26 cellular contexts compared by ENCODE assay signal in genomic region chr5:151052834-151053233, GRCh38. TPM values are rescaled to one million over a fixed set of nuclear protein-coding genes. Genes with fewer than 3 reads are reported as not detected.
A peak's percentile ranks its signal among the peaks of the same experiment; 100 is the strongest.
DNase-seq lines count a peak whose midpoint lies in the region; ATAC-seq and TF ChIP-seq lines count a peak whose summit lies in the region.
"Had no signal": no experiment of that assay in that cellular context is flagged by ENCODE, and none has a peak within 500 bp of the region (broad histone marks: within the 10 kb centered on the region; RNA-seq: fewer than 3 reads in every experiment).

No MANE protein-coding gene starts in this region.

- no peak for TF ChIP-seq EP300 in upper lobe of left lung (IDR thresholded peaks at IDR 0.05)

- no peaks in the 10 kb centered on the region for H3K9me3 Mint-ChIP-seq in effector memory CD8-positive, alpha-beta T cell
- H3K9me3 Mint-ChIP-seq: naive thymus-derived CD8-positive, alpha-beta T cell had no signal

- H3F3A ChIP-seq in OCI-LY1 (ENCODE audit: insufficient read depth, low read length), result no peaks in the 10 kb centered on the region

- H3K36me3 ChIP-seq in OCI-LY1 (ENCODE audit: insufficient read depth, low read length) (peaks cover 93% of the 10 kb centered on the region), upper lobe of left lung (peaks cover 16 to 91% (median 66%) of the 10 kb centered on the region in 4 donors)

- no peak overlapping the region for H3K4me2 ChIP-seq in OCI-LY1 (ENCODE audit: low read length)
- H3K4me2 ChIP-seq: PC-9 had no signal

- TF ChIP-seq CTCF in OCI-LY1 (IDR thresholded peaks at IDR 0.05; ENCODE audit: low read length), result no peak
- no peak for TF ChIP-seq CTCF in upper lobe of left lung (IDR thresholded peaks at IDR 0.05)

- H3K27me3 ChIP-seq in OCI-LY1 (ENCODE audit: insufficient read depth, low read length), result no peaks in the 10 kb centered on the region
- no peaks in the 10 kb centered on the region for H3K27me3 ChIP-seq in upper lobe of left lung
- H3K27me3 ChIP-seq: esophagus muscularis mucosa, gastroesophageal sphincter, thyroid gland had no signal

- H3K27me3 Mint-ChIP-seq in effector memory CD8-positive, alpha-beta T cell, result no peaks in the 10 kb centered on the region
- H3K27me3 Mint-ChIP-seq: activated CD8-positive, alpha-beta memory T cell treated with anti-CD3 and anti-CD28 coated beads, Interleukin-2, amount 10 ng/mL, durations not matched to agents 7 days and 5 days; naive thymus-derived CD8-positive, alpha-beta T cell; progenitor cell of endocrine pancreas had no signal

- DNase-seq in Right ventricle myocardium inferior (ENCODE audit: missing footprints), result peak; percentile 22
- DNase-seq in cardiac septum (ENCODE audit: low spot score), result no peak
- no peak for DNase-seq in effector memory CD8-positive, alpha-beta T cell
- no peak for DNase-seq in upper lobe of left lung
- no peak for DNase-seq in ecto neural progenitor cell (ENCODE audit: low spot score)
- DNase-seq in effector CD8-positive, alpha-beta T cell (lab: John Stamatoyannopoulos, UW), result no peak
- DNase-seq in inferior parietal cortex (ENCODE audit: extremely low spot score), result no peak
- DNase-seq: activated CD8-positive, alpha-beta memory T cell treated with anti-CD3 and anti-CD28 coated beads, Interleukin-2, amount 10 ng/mL, durations not matched to agents 7 days and 5 days; activated gamma-delta T cell treated with Interleukin-2 at 50 U/mL for 16 hours; central memory CD4-positive, alpha-beta T cell; DMS79 treated with DMSO at 0.1 percent for 48 hours; GOT3; kidney glomerular epithelial cell; naive thymus-derived CD8-positive, alpha-beta T cell; NCI-H2029; NCI-H345; PC-9; stimulated activated CD4-positive, alpha-beta T cell treated with anti-CD3 and anti-CD28 coated beads, Interleukin-1b, Interleukin-23, amount 100 ng/mL, for 48 hours; stimulated activated naive CD4-positive, alpha-beta T cell treated with Interleukin-2 at 50 U/mL for 16 hours; thyroid gland had no signal

- H3K9me2 ChIP-seq in OCI-LY1 (ENCODE audit: low read depth, low read length), result no peaks in the 10 kb centered on the region

- peak overlapping the region; percentile 78 to 85 for H3K27ac Mint-ChIP-seq in effector memory CD8-positive, alpha-beta T cell
- H3K27ac Mint-ChIP-seq: activated CD8-positive, alpha-beta memory T cell treated with anti-CD3 and anti-CD28 coated beads, Interleukin-2, amount 10 ng/mL, durations not matched to agents 7 days and 5 days; progenitor cell of endocrine pancreas had no signal

- no peak overlapping the region for H3K4me3 Mint-ChIP-seq in effector memory CD8-positive, alpha-beta T cell
- H3K4me3 Mint-ChIP-seq: activated CD8-positive, alpha-beta memory T cell treated with anti-CD3 and anti-CD28 coated beads, Interleukin-2, amount 10 ng/mL, durations not matched to agents 7 days and 5 days; naive thymus-derived CD8-positive, alpha-beta T cell had no signal

- peaks cover 12% of the 10 kb centered on the region for H3K4me1 ChIP-seq in OCI-LY1 (ENCODE audit: insufficient read depth, low read length, severe bottlenecking)
- H3K4me1 ChIP-seq in upper lobe of left lung, result peaks cover 11 to 25% (median 23%) of the 10 kb centered on the region in 4 donors

- H3K4me3 ChIP-seq in OCI-LY1 (ENCODE audit: low read depth, low read length, poor library complexity, severe bottlenecking) (no peak overlapping the region), upper lobe of left lung (no peak overlapping the region)
- H3K4me3 ChIP-seq: esophagus muscularis mucosa, gastroesophageal sphincter, K562, PC-9, thyroid gland had no signal

- H3K27ac ChIP-seq in OCI-LY1 (ENCODE audit: low read depth, low read length, poor library complexity, severe bottlenecking), result peak overlapping the region; percentile 62
- H3K27ac ChIP-seq in upper lobe of left lung, result peak overlapping the region in 3 of 4 donors; percentile 69 to 77 (median 73)
- H3K27ac ChIP-seq: PC-9 had no signal

- no peak for TF ChIP-seq POLR2A in upper lobe of left lung (IDR thresholded peaks at IDR 0.05)

- H3K9me3 ChIP-seq in OCI-LY1 (ENCODE audit: low read length) (no peaks in the 10 kb centered on the region), upper lobe of left lung (no peaks in the 10 kb centered on the region)
- H3K9me3 ChIP-seq: esophagus muscularis mucosa, gastroesophageal sphincter, thyroid gland had no signal

- H3K36me3 Mint-ChIP-seq in effector memory CD8-positive, alpha-beta T cell (ENCODE audit: insufficient read depth), result peaks cover 87% of the 10 kb centered on the region

- no peak overlapping the region for H3K9ac ChIP-seq in OCI-LY1 (ENCODE audit: low read length)

- H4K20me1 ChIP-seq in OCI-LY1 (ENCODE audit: insufficient read depth, low read length), result no peaks in the 10 kb centered on the region

- ATAC-seq in Right ventricle myocardium inferior, result no peak
- ATAC-seq in effector memory CD8-positive, alpha-beta T cell (replicated peaks), result no peak
- ATAC-seq in upper lobe of left lung (ENCODE audit: low FRiP score in 2 of 2), result no peak
- ATAC-seq: activated CD4-positive, CD25-positive, alpha-beta regulatory T cell treated with anti-CD3 and anti-CD28 coated beads, Interleukin-2, amount 50 U/mL, for 24 hours; activated CD8-positive, alpha-beta memory T cell treated with anti-CD3 and anti-CD28 coated beads, Interleukin-2, amount 10 ng/mL, durations not matched to agents 7 days and 5 days; gastroesophageal sphincter; naive thymus-derived CD8-positive, alpha-beta T cell had no signal

- H3K4me1 Mint-ChIP-seq in effector memory CD8-positive, alpha-beta T cell (ENCODE audit: low read depth in 2 of 2), result peaks cover 9 to 20% of the 10 kb centered on the region in 2 donors

- no peak overlapping the region for H2AFZ ChIP-seq in OCI-LY1 (ENCODE audit: low read length)
- H2AFZ ChIP-seq: PC-9 had no signal

- intact Hi-C loops in Right ventricle myocardium inferior (cut with DNase I) (loop anchor here (5.0 kb wide), 1 partner anchor 109 kb away; no protein-coding TSS in a partner anchor), cardiac septum (cut with DNase I) (loop anchor here (5.0 kb wide), 1 partner anchor 109 kb away; no protein-coding TSS in a partner anchor)

- no peaks in the 10 kb centered on the region for H3K79me2 ChIP-seq in OCI-LY1 (ENCODE audit: insufficient read depth, low read length)

- 68 to 75% methylated on average over 3 of the region's 3 CpGs for WGBS in upper lobe of left lung, 2 donors

RNA-seq across cellular contexts. Expression of gene TNIP1, which starts 28.0 kb away (rescaled TPM):
- total RNA-seq in Right ventricle myocardium inferior (114 TPM), cardiac septum (110 TPM), upper lobe of left lung (100 to 1,000 TPM; 109 to 166 (median 130) TPM)

RNA-seq across cellular contexts. Expression of gene GPX3, which starts 32.4 kb away (rescaled TPM):
- 627 TPM for total RNA-seq in Right ventricle myocardium inferior
- 461 TPM for total RNA-seq in cardiac septum
- total RNA-seq in upper lobe of left lung, result 1,000 to 10,000 TPM in 4 of 6 donors, 100 to 1,000 TPM in 2; 876 to 1,536 (median 1,027) TPM
- total RNA-seq: activated CD8-positive, alpha-beta memory T cell treated with anti-CD3 and anti-CD28 coated beads, Interleukin-2, amount 10 ng/mL, durations not matched to agents 7 days and 5 days; naive thymus-derived CD8-positive, alpha-beta T cell had no signal
